8 cellular contexts compared by ENCODE assay signal in the genomic region with DNA sequence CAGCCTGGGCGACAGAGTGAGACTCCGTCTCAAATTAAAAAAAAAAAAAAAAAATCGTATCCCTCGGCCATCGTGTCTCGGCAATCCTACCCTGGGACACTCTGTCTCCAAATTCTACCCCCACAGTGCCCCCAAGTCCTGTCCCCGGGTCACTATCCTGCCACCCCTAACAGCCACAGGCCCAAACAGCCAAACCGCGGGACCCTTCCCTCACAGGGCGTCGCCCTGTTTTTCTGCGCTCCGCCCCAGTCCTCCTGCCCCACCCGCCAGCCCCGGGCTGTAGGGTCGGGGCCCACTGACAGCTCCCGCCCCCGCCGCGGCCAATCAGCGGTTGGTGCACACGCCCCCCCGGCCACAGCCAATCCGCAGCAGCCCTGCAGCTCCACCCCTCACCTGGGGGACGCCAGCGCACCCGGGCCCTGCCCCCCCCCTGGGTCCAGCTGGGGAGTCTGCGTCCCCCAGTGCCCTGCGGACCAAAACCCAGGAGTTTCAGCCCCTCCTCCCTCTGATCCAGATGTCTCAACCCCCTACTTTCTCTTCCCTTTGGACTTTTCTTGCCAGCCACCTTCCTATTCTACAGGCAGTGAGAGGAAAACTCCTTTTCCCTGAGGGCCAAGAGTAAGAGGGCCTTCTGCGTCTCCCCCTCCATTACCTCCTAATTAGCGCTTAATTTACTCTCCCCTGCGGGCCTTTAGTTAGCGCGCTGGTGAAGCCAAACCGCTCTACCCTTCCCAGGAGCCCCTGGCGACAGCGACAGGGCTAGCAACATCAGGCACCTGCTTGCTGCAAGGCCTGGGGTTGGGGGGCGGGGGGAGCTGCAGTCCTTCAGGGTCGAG. TPM values are rescaled to one million over a fixed set of nuclear protein-coding genes. Genes with fewer than 3 reads are reported as not detected.
DNase-seq lines count a peak whose midpoint lies in the region; ATAC-seq lines count a peak whose summit lies in the region.

No MANE protein-coding gene starts in this region.

- H3K27me3 ChIP-seq in effector memory CD4-positive, alpha-beta T cell (replicated peaks; ENCODE audit: control insufficient read depth, insufficient read depth, low read length, poor library complexity, severe bottlenecking): no peaks in the 10 kb centered on the region

- DNase-seq in EH (ENCODE audit: low read depth) (peak; percentile 66), NCI-H510A (lab: John Stamatoyannopoulos, UW) (peak; percentile 85), lung microvascular endothelial cell (ENCODE audit: low read depth in 2 of 2) (peak; percentile 65 to 88), GF-D8 (lab: John Stamatoyannopoulos, UW) (no peak)
- peak; percentile 75 for DNase-seq in activated CD8-positive, alpha-beta T cell treated with anti-CD3 and anti-CD28 coated beads, Interleukin-2, amount 10 ng/mL, durations not matched to agents 7 days and 5 days
- peak in 2 of 3 donors; percentile 18 to 44 for DNase-seq in effector memory CD4-positive, alpha-beta T cell
- peak; percentile 20 to 38 for DNase-seq in stimulated activated CD8-positive, alpha-beta memory T cell treated with anti-CD3 and anti-CD28 coated beads, Interleukin-2, amount 100 ng/mL, for 1 hour (ENCODE audit: low read depth in 2 of 2)

- no peaks in the 10 kb centered on the region for H3K27me3 Mint-ChIP-seq in activated CD8-positive, alpha-beta T cell treated with anti-CD3 and anti-CD28 coated beads, Interleukin-2, amount 10 ng/mL, durations not matched to agents 7 days and 5 days (ENCODE audit: low read depth)

- no peaks in the 10 kb centered on the region for H3K36me3 Mint-ChIP-seq in activated CD8-positive, alpha-beta T cell treated with anti-CD3 and anti-CD28 coated beads, Interleukin-2, amount 10 ng/mL, durations not matched to agents 7 days and 5 days (ENCODE audit: low read depth)

- no peaks in the 10 kb centered on the region for H3K9me3 ChIP-seq in effector memory CD4-positive, alpha-beta T cell (ENCODE audit: control insufficient read depth, low read length)

- peak; percentile 66 for ATAC-seq in HG02759 (IDR thresholded peaks at IDR 0.05; ENCODE audit: unreplicated experiment)
- ATAC-seq in activated CD8-positive, alpha-beta T cell treated with anti-CD3 and anti-CD28 coated beads, Interleukin-2, amount 10 ng/mL, durations not matched to agents 7 days and 5 days: peak; percentile 60

- no peak overlapping the region for H3K27ac ChIP-seq in effector memory CD4-positive, alpha-beta T cell (ENCODE audit: insufficient read depth, low read length, poor library complexity, severe bottlenecking)

- no peaks in the 10 kb centered on the region for H3K4me1 ChIP-seq in effector memory CD4-positive, alpha-beta T cell (ENCODE audit: control insufficient read depth, insufficient read depth, low read length, poor library complexity, severe bottlenecking)

- H3K36me3 ChIP-seq in effector memory CD4-positive, alpha-beta T cell (ENCODE audit: control insufficient read depth, insufficient read depth, low read length): no peaks in the 10 kb centered on the region

- no peak overlapping the region for H3K4me3 ChIP-seq in effector memory CD4-positive, alpha-beta T cell (ENCODE audit: insufficient read depth, low read depth, low read length, poor library complexity, severe bottlenecking)

- CTCF ChIA-PET in activated CD8-positive, alpha-beta T cell treated with anti-CD3 and anti-CD28 coated beads, Interleukin-2, amount 10 ng/mL, durations not matched to agents 7 days and 5 days (lab: Charles Lee): interaction anchor here (1.3 to 10.1 kb wide), 4 partner anchors 19 to 181 kb away, joined by 5 to 72 read pairs (median 8); a partner anchor contains a TSS

- peak overlapping the region; percentile 76 for H3K27ac Mint-ChIP-seq in activated CD8-positive, alpha-beta T cell treated with anti-CD3 and anti-CD28 coated beads, Interleukin-2, amount 10 ng/mL, durations not matched to agents 7 days and 5 days

- POLR2A ChIA-PET in activated CD8-positive, alpha-beta T cell treated with anti-CD3 and anti-CD28 coated beads, Interleukin-2, amount 10 ng/mL, durations not matched to agents 7 days and 5 days (lab: Charles Lee): no interaction called here

- peaks cover 32% of the 10 kb centered on the region for H3K4me1 Mint-ChIP-seq in activated CD8-positive, alpha-beta T cell treated with anti-CD3 and anti-CD28 coated beads, Interleukin-2, amount 10 ng/mL, durations not matched to agents 7 days and 5 days (ENCODE audit: low read depth)

- H3K9me3 Mint-ChIP-seq in activated CD8-positive, alpha-beta T cell treated with anti-CD3 and anti-CD28 coated beads, Interleukin-2, amount 10 ng/mL, durations not matched to agents 7 days and 5 days (ENCODE audit: insufficient read depth): no peaks in the 10 kb centered on the region

- H3K4me3 Mint-ChIP-seq in activated CD8-positive, alpha-beta T cell treated with anti-CD3 and anti-CD28 coated beads, Interleukin-2, amount 10 ng/mL, durations not matched to agents 7 days and 5 days: peak overlapping the region; percentile 83

RNA-seq across cellular contexts. Expression of a gene that starts 1.5 kb away (rescaled TPM):
- 10 to 100 TPM; 47.2 to 48.6 TPM for total RNA-seq in activated CD8-positive, alpha-beta T cell treated with anti-CD3 and anti-CD28 coated beads, Interleukin-2, amount 10 ng/mL, durations not matched to agents 7 days and 5 days
- total RNA-seq in lung microvascular endothelial cell: 26.2 and 28.3 TPM in 2 replicates

RNA-seq across cellular contexts. Expression of a gene that starts 24.0 kb away (rescaled TPM):
- 1 to 10 TPM in 1 of 2 experiments, under 1 TPM in 1; 0.89 to 1.1 TPM for total RNA-seq in activated CD8-positive, alpha-beta T cell treated with anti-CD3 and anti-CD28 coated beads, Interleukin-2, amount 10 ng/mL, durations not matched to agents 7 days and 5 days
- 0.60 and 2.6 TPM in 2 replicates for total RNA-seq in lung microvascular endothelial cell

RNA-seq across cellular contexts. Expression of a gene that starts 56.1 kb away (rescaled TPM):
- 1 to 10 TPM; 4.4 to 4.6 TPM for total RNA-seq in activated CD8-positive, alpha-beta T cell treated with anti-CD3 and anti-CD28 coated beads, Interleukin-2, amount 10 ng/mL, durations not matched to agents 7 days and 5 days
- total RNA-seq in lung microvascular endothelial cell: 2.4 and 7.1 TPM in 2 replicates

RNA-seq across cellular contexts. Expression of a gene that starts 57.0 kb away (rescaled TPM):
- not detected for total RNA-seq in activated CD8-positive, alpha-beta T cell treated with anti-CD3 and anti-CD28 coated beads, Interleukin-2, amount 10 ng/mL, durations not matched to agents 7 days and 5 days
- total RNA-seq in lung microvascular endothelial cell: under 0.01 TPM in 1 of 2 replicates, not detected in the other

RNA-seq across cellular contexts. Expression of a gene that starts 59.9 kb away (rescaled TPM):
- under 1 TPM; 0.16 to 0.26 TPM for total RNA-seq in activated CD8-positive, alpha-beta T cell treated with anti-CD3 and anti-CD28 coated beads, Interleukin-2, amount 10 ng/mL, durations not matched to agents 7 days and 5 days
- total RNA-seq in lung microvascular endothelial cell: 4.8 and 8.3 TPM in 2 replicates
